ENCODE assay signal across 7 cellular contexts in genomic region chr7:42911482-42912447, GRCh38. TPM values are rescaled to one million over a fixed set of nuclear protein-coding genes. Genes with fewer than 3 reads are reported as not detected.
A peak's percentile ranks its signal among the peaks of the same experiment; 100 is the strongest.
DNase-seq lines count a peak whose midpoint lies in the region; ATAC-seq, FAIRE-seq and TF ChIP-seq lines count a peak whose summit lies in the region.

TSS of gene C7orf25 (minus strand) at chr7:42912070. CDS start at chr7:42910900, 1,170 bp downstream.

- H3K4me1 ChIP-seq in hepatocyte (ENCODE audit: insufficient read depth), result peaks cover 25% of the 10 kb centered on the region

- WGBS in hepatocyte (ENCODE audit: low lambda C conversion rate, missing lambda C conversion rate), result 1% methylated on average over 65 of the region's 94 CpGs

- no peak for TF ChIP-seq CTCF in astrocyte of the cerebellum (IDR thresholded peaks at IDR 0.05; ENCODE audit: low read depth, low read length, missing control alignments)
- no peak for TF ChIP-seq CTCF in hepatocyte (IDR thresholded peaks at IDR 0.05; ENCODE audit: poor library complexity)

- H3K9me3 ChIP-seq in hepatocyte (ENCODE audit: low read depth), result no peaks in the 10 kb centered on the region

- H3K27me3 ChIP-seq in hepatocyte, result no peaks in the 10 kb centered on the region

- H3K4me3 ChIP-seq in astrocyte of the cerebellum (ENCODE audit: low read depth, low read length) (peak within 1 kb of the TSS; percentile 64), hepatocyte (peak within 1 kb of the TSS; percentile 90)

- peak; percentile 80 for FAIRE-seq in GM18507 (lab: Jason Lieb, UNC)

- in situ Hi-C loops in astrocyte of the cerebellum (cut with HindIII; ENCODE audit: low sequenced_read_pairs), result no loop called here

- ATAC-seq in HG02973 (IDR thresholded peaks at IDR 0.05; ENCODE audit: unreplicated experiment), result peak; percentile 88

- H2AFZ ChIP-seq in hepatocyte, result peak within 1 kb of the TSS; percentile 83

- H3K79me2 ChIP-seq in hepatocyte, result peaks cover 22% of the 10 kb centered on the region

- no peaks in the 10 kb centered on the region for H4K20me1 ChIP-seq in hepatocyte (ENCODE audit: insufficient read depth, poor library complexity, severe bottlenecking)

- DNase-seq in GM18507 (ENCODE audit: extremely low spot score, insufficient read length, low read depth) (peak; percentile 84), NCI-H1930 (lab: John Stamatoyannopoulos, UW) (peak; percentile 90 to 95), T-helper 22 cell (ENCODE audit: low read depth) (peak; percentile 93), astrocyte of the cerebellum (ENCODE audit: low read depth) (peak; percentile 81), hepatocyte (ENCODE audit: low spot score) (peak; percentile 98), retina (peak; percentile 98)

- H3K36me3 ChIP-seq in hepatocyte (replicated peaks; ENCODE audit: insufficient read depth, low read depth), result no peaks in the 10 kb centered on the region

- H3K27ac ChIP-seq in hepatocyte, result peak within 1 kb of the TSS; percentile 82

- H3K4me2 ChIP-seq in hepatocyte, result peak within 1 kb of the TSS; percentile 84

- no peaks in the 10 kb centered on the region for H3K9me2 ChIP-seq in hepatocyte (replicated peaks; ENCODE audit: insufficient read depth)

RNA-seq across cellular contexts. Expression of gene C7orf25, which starts in this region (rescaled TPM):
- total RNA-seq in hepatocyte, result 5.9 and 9.9 TPM in 2 replicates
- 2.4 and 3.9 TPM in 2 replicates for polyA plus RNA-seq in hepatocyte

Comparison
In these comparisons a context has a peak if more than half of its experiments do, and no peak if none do; other contexts are left out.
1. Peak in every context shown above with its lines: DNase-seq, ATAC-seq, H3K4me3 ChIP-seq and H3K27ac ChIP-seq.